7 cellular contexts compared by ENCODE assay signal in the genomic region with DNA sequence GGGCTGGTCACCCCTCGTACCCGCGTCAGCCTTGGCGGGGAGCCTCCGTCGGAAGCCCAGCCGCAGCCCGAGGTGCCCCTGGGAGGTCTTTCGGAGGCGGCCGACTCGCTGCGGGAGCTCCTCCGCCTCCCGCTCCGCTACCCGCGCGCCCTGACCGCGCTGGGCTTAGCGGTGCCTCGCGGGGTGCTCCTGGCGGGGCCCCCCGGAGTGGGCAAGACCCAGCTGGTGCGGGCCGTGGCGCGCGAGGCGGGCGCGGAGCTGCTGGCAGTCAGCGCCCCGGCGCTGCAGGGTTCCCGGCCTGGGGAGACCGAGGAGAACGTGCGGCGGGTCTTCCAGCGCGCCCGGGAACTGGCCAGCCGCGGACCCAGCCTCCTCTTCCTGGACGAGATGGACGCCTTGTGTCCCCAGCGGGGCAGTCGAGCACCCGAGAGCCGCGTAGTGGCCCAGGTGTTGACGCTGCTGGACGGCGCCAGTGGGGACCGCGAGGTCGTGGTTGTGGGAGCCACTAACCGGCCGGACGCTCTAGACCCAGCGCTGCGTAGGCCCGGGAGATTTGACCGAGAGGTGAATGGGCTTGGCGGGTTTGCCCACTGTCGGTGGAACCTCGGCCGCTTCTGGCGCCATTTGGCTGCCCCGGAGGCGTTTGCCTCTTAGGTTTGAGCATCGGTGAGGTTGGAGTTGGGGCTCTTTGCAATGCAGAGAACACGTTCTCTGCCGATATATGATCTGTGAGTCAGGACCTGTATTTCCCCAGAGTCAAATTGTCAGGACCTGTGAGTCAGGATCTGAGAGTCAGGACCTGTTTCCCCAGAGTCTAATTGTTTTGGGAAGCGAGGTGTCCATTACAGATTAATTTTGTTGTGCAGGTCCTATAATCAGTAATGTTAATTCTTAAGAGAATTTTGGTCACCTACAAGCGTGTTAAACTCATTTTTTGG. TPM values are rescaled to one million over a fixed set of nuclear protein-coding genes. Genes with fewer than 3 reads are reported as not detected.
DNase-seq lines count a peak whose midpoint lies in the region; ATAC-seq and TF ChIP-seq lines count a peak whose summit lies in the region.

No MANE protein-coding gene starts in this region.

- TF ChIP-seq POLR2A in NB4 (IDR thresholded peaks at IDR 0.05; ENCODE audit: extremely low read depth, insufficient read length), result no peak

- H3K27me3 Mint-ChIP-seq in activated T-helper 1 cell treated with anti-CD3 and anti-CD28 coated beads, Interleukin-12 subunit alpha, Interleukin-12 subunit beta, Interleukin-2, Interleukin-4 antibody, amounts not matched to agents 30 ng/mL and 10 ng/mL and 1 ng/mL, durations not matched to agents 14 hours and 24 hours and 36 hours (ENCODE audit: insufficient read depth), result peaks cover 4% of the 10 kb centered on the region

- no peaks in the 10 kb centered on the region for H3K9me3 Mint-ChIP-seq in activated T-helper 1 cell treated with anti-CD3 and anti-CD28 coated beads, Interleukin-12 subunit alpha, Interleukin-12 subunit beta, Interleukin-2, Interleukin-4 antibody, amounts not matched to agents 30 ng/mL and 10 ng/mL and 1 ng/mL, durations not matched to agents 14 hours and 24 hours and 36 hours

- no peak for TF ChIP-seq CTCF in NB4 (IDR thresholded peaks at IDR 0.05; ENCODE audit: low read depth, low read length)
- TF ChIP-seq CTCF in foreskin fibroblast (IDR thresholded peaks at IDR 0.05; ENCODE audit: low read depth, low read length), result no peak
- no peak for TF ChIP-seq CTCF in omental fat pad (IDR thresholded peaks at IDR 0.05)

- peak overlapping the region; percentile 95 for H3K4me3 Mint-ChIP-seq in activated T-helper 1 cell treated with anti-CD3 and anti-CD28 coated beads, Interleukin-12 subunit alpha, Interleukin-12 subunit beta, Interleukin-2, Interleukin-4 antibody, amounts not matched to agents 30 ng/mL and 10 ng/mL and 1 ng/mL, durations not matched to agents 14 hours and 24 hours and 36 hours

- DNase-seq in NB4 (ENCODE audit: low read depth), result peak; percentile 66
- DNase-seq in activated T-helper 1 cell treated with anti-CD3 and anti-CD28 coated beads, Interleukin-12 subunit alpha, Interleukin-12 subunit beta, Interleukin-2, Interleukin-4 antibody, amounts not matched to agents 30 ng/mL and 10 ng/mL and 1 ng/mL, durations not matched to agents 14 hours and 24 hours and 36 hours (ENCODE audit: low spot score), result peak; percentile 15
- peak; percentile 54 to 73 for DNase-seq in foreskin fibroblast
- DNase-seq in omental fat pad (ENCODE audit: low spot score), result no peak
- no peak for DNase-seq in NCI-H1436 treated with DMSO at 0.1 percent for 48 hours (lab: John Stamatoyannopoulos, UW)

- H3K27ac Mint-ChIP-seq in activated T-helper 1 cell treated with anti-CD3 and anti-CD28 coated beads, Interleukin-12 subunit alpha, Interleukin-12 subunit beta, Interleukin-2, Interleukin-4 antibody, amounts not matched to agents 30 ng/mL and 10 ng/mL and 1 ng/mL, durations not matched to agents 14 hours and 24 hours and 36 hours, result peak overlapping the region; percentile 75

- ATAC-seq in GM18511 (IDR thresholded peaks at IDR 0.05; ENCODE audit: unreplicated experiment) (peak; percentile 36), HG02610 (IDR thresholded peaks at IDR 0.05; ENCODE audit: unreplicated experiment) (peak; percentile 31), omental fat pad (ENCODE audit: low FRiP score) (peak; percentile 61)

- peaks cover 28% of the 10 kb centered on the region for H3K36me3 Mint-ChIP-seq in activated T-helper 1 cell treated with anti-CD3 and anti-CD28 coated beads, Interleukin-12 subunit alpha, Interleukin-12 subunit beta, Interleukin-2, Interleukin-4 antibody, amounts not matched to agents 30 ng/mL and 10 ng/mL and 1 ng/mL, durations not matched to agents 14 hours and 24 hours and 36 hours (ENCODE audit: low read depth)

- intact Hi-C loops in activated T-helper 1 cell treated with anti-CD3 and anti-CD28 coated beads, Interleukin-12 subunit alpha, Interleukin-12 subunit beta, Interleukin-2, Interleukin-4 antibody, amounts not matched to agents 30 ng/mL and 10 ng/mL and 1 ng/mL, durations not matched to agents 14 hours and 24 hours and 36 hours (cut with micrococcal nuclease), result loop anchor here (1.0 to 5.0 kb wide), 8 partner anchors 55 to 381 kb away; a partner anchor contains a TSS

- H3K4me3 ChIP-seq in NB4 (ENCODE audit: low read depth, low read length) (peak overlapping the region; percentile 97), foreskin fibroblast (ENCODE audit: low read depth in 1 of 2, low read length in 2 of 2) (peak overlapping the region; percentile 68 to 86)

- H3K4me1 Mint-ChIP-seq in activated T-helper 1 cell treated with anti-CD3 and anti-CD28 coated beads, Interleukin-12 subunit alpha, Interleukin-12 subunit beta, Interleukin-2, Interleukin-4 antibody, amounts not matched to agents 30 ng/mL and 10 ng/mL and 1 ng/mL, durations not matched to agents 14 hours and 24 hours and 36 hours (ENCODE audit: low read depth), result peaks cover 45% of the 10 kb centered on the region

RNA-seq across cellular contexts. Expression of a gene that starts 24.9 kb away (rescaled TPM):
- total RNA-seq in activated T-helper 1 cell treated with anti-CD3 and anti-CD28 coated beads, Interleukin-12 subunit alpha, Interleukin-12 subunit beta, Interleukin-2, Interleukin-4 antibody, amounts not matched to agents 30 ng/mL and 10 ng/mL and 1 ng/mL, durations not matched to agents 14 hours and 24 hours and 36 hours, result 0.86 and 1.0 TPM in 2 replicates
- 10 to 100 TPM in 2 of 4 donors, 1 to 10 TPM in 2; 9.7 to 15.1 (median 12.3) TPM for total RNA-seq in omental fat pad

Comparison
In these comparisons a context has a peak if more than half of its experiments do, and no peak if none do; other contexts are left out.
1. DNase-seq: peak in NB4 (single experiment), activated T-helper 1 cell treated with anti-CD3 and anti-CD28 coated beads, Interleukin-12 subunit alpha, Interleukin-12 subunit beta, Interleukin-2, Interleukin-4 antibody, amounts not matched to agents 30 ng/mL and 10 ng/mL and 1 ng/mL, durations not matched to agents 14 hours and 24 hours and 36 hours (single experiment) and foreskin fibroblast (2 of 2); none in omental fat pad (single experiment) and NCI-H1436 treated with DMSO at 0.1 percent for 48 hours (single experiment).
2. Peak in every context shown above with its lines, with median percentiles within 50 percentile points of each other: ATAC-seq.